Comparison of ENCODE assay signal across 1 cellular context in the genomic region with DNA sequence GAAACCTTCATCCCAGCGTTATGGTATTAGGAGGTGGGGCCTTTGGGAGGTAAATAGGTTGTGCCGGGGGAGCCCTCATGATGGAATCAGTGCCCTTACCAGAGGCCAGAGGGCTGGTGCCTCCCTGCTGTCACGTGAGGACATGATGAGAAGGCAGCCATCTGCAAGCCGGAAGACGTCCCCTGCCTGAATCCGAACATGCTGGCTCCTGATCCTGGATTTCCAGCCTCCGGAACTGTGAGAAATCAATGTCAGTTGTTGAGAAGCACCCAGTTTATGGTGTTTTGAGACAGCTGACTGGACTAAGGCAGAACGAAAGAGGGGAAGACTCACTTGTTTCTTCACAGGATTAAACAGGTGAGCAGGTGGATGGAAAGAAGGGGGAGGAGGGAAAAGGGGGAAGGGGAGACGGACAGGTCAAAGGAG.
TF ChIP-seq lines count a peak whose summit lies in the region.

No MANE protein-coding gene starts in this region.

TF ChIP-seq in K562, 482 proteins besides CTCF, POLR2A, EP300 and RAD21 (continued from another document and continues in another):
- TF ChIP-seq, protein P1, sequence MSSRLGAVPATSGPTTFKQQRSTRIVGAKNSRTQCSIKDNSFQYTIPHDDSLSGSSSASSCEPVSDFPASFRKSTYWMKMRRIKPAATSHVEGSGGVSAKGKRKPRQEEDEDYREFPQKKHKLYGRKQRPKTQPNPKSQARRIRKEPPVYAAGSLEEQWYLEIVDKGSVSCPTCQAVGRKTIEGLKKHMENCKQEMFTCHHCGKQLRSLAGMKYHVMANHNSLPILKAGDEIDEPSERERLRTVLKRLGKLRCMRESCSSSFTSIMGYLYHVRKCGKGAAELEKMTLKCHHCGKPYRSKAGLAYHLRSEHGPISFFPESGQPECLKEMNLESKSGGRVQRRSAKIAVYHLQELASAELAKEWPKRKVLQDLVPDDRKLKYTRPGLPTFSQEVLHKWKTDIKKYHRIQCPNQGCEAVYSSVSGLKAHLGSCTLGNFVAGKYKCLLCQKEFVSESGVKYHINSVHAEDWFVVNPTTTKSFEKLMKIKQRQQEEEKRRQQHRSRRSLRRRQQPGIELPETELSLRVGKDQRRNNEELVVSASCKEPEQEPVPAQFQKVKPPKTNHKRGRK (tag; IDR thresholded peaks at IDR 0.05), result peak; percentile 60
- TF ChIP-seq CCAR2 (IDR thresholded peaks at IDR 0.05; ENCODE audit: low read depth, low read length) (no peak), NBN (IDR thresholded peaks at IDR 0.05; ENCODE audit: low read depth) (peak; percentile 82), ZNF253 (CRISPR knock-in tag; conservative IDR thresholded peaks at IDR 0.05) (no peak), ZNF121 (CRISPR knock-in tag; conservative IDR thresholded peaks at IDR 0.05) (no peak), FUS (optimal IDR thresholded peaks at IDR 0.05; ENCODE audit: low read depth, low read length) (no peak), ZNF239 (CRISPR knock-in tag; IDR thresholded peaks at IDR 0.05) (no peak), CBFA2T3 (IDR thresholded peaks at IDR 0.05) (no peak), CHD1 (IDR thresholded peaks at IDR 0.05; ENCODE audit: low read length) (no peak), E2F3 (CRISPR knock-in tag; IDR thresholded peaks at IDR 0.05) (no peak), JUND (IDR thresholded peaks at IDR 0.05; ENCODE audit: borderline replicate concordance, low read depth, low read length) (no peak), JUND (tag; IDR thresholded peaks at IDR 0.05; ENCODE audit: borderline replicate concordance, low read depth, low read length) (peak; percentile 14; the same call in 1 of the 3 replicates), MXI1 (IDR thresholded peaks at IDR 0.05; ENCODE audit: low read depth, low read length) (peak; percentile 49; the same call in 1 of the 2 replicates), SMARCE1 (IDR thresholded peaks at IDR 0.05) (no peak), GABPA (tag; conservative IDR thresholded peaks at IDR 0.05; ENCODE audit: low read depth) (peak; percentile 72), FOXA3 (CRISPR knock-in tag; conservative IDR thresholded peaks at IDR 0.05 in 1 of 2, IDR thresholded peaks at IDR 0.05 in 1 of 2) (no peak), ELF1 (tag; IDR thresholded peaks at IDR 0.05) (peak; percentile 72), KDM2B (CRISPR knock-in tag; IDR thresholded peaks at IDR 0.05) (no peak), TBL1XR1 (IDR thresholded peaks at IDR 0.05; ENCODE audit: low read length in 2 of 2) (0 out of 4 replicates have a peak, but pooled peaks of 1 of the 2 experiments have one; percentile 14), ESRRA (IDR thresholded peaks at IDR 0.05; ENCODE audit: borderline replicate concordance, low read depth) (peak; percentile 23; the same call in 1 of the 2 replicates), GABPB1 (CRISPR knock-in tag; IDR thresholded peaks at IDR 0.05) (peak; percentile 63; the same call in 1 of the 2 replicates), MEIS2 (IDR thresholded peaks at IDR 0.05; ENCODE audit: partially characterized antibody) (peak; percentile 62)
- TF ChIP-seq, protein P2, sequence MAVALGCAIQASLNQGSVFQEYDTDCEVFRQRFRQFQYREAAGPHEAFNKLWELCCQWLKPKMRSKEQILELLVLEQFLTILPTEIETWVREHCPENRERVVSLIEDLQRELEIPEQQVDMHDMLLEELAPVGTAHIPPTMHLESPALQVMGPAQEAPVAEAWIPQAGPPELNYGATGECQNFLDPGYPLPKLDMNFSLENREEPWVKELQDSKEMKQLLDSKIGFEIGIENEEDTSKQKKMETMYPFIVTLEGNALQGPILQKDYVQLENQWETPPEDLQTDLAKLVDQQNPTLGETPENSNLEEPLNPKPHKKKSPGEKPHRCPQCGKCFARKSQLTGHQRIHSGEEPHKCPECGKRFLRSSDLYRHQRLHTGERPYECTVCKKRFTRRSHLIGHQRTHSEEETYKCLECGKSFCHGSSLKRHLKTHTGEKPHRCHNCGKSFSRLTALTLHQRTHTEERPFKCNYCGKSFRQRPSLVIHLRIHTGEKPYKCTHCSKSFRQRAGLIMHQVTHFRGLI (CRISPR knock-in tag; IDR thresholded peaks at IDR 0.05), result no peak
- TF ChIP-seq, protein P3, sequence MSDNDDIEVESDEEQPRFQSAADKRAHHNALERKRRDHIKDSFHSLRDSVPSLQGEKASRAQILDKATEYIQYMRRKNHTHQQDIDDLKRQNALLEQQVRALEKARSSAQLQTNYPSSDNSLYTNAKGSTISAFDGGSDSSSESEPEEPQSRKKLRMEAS (CRISPR knock-in tag; IDR thresholded peaks at IDR 0.05), result peak; percentile 53; the same call in 1 of the 2 replicates
- TF ChIP-seq, protein P4, sequence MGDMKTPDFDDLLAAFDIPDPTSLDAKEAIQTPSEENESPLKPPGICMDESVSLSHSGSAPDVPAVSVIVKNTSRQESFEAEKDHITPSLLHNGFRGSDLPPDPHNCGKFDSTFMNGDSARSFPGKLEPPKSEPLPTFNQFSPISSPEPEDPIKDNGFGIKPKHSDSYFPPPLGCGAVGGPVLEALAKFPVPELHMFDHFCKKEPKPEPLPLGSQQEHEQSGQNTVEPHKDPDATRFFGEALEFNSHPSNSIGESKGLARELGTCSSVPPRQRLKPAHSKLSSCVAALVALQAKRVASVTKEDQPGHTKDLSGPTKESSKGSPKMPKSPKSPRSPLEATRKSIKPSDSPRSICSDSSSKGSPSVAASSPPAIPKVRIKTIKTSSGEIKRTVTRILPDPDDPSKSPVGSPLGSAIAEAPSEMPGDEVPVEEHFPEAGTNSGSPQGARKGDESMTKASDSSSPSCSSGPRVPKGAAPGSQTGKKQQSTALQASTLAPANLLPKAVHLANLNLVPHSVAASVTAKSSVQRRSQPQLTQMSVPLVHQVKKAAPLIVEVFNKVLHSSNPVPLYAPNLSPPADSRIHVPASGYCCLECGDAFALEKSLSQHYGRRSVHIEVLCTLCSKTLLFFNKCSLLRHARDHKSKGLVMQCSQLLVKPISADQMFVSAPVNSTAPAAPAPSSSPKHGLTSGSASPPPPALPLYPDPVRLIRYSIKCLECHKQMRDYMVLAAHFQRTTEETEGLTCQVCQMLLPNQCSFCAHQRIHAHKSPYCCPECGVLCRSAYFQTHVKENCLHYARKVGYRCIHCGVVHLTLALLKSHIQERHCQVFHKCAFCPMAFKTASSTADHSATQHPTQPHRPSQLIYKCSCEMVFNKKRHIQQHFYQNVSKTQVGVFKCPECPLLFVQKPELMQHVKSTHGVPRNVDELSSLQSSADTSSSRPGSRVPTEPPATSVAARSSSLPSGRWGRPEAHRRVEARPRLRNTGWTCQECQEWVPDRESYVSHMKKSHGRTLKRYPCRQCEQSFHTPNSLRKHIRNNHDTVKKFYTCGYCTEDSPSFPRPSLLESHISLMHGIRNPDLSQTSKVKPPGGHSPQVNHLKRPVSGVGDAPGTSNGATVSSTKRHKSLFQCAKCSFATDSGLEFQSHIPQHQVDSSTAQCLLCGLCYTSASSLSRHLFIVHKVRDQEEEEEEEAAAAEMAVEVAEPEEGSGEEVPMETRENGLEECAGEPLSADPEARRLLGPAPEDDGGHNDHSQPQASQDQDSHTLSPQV (IDR thresholded peaks at IDR 0.05), result peak; percentile 63; the same call in 1 of the 2 replicates
- TF ChIP-seq, protein P5, sequence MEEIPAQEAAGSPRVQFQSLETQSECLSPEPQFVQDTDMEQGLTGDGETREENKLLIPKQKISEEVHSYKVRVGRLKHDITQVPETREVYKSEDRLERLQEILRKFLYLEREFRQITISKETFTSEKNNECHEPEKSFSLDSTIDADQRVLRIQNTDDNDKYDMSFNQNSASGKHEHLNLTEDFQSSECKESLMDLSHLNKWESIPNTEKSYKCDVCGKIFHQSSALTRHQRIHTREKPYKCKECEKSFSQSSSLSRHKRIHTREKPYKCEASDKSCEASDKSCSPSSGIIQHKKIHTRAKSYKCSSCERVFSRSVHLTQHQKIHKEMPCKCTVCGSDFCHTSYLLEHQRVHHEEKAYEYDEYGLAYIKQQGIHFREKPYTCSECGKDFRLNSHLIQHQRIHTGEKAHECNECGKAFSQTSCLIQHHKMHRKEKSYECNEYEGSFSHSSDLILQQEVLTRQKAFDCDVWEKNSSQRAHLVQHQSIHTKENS (CRISPR knock-in tag; IDR thresholded peaks at IDR 0.05), result no peak
- TF ChIP-seq, protein P6, sequence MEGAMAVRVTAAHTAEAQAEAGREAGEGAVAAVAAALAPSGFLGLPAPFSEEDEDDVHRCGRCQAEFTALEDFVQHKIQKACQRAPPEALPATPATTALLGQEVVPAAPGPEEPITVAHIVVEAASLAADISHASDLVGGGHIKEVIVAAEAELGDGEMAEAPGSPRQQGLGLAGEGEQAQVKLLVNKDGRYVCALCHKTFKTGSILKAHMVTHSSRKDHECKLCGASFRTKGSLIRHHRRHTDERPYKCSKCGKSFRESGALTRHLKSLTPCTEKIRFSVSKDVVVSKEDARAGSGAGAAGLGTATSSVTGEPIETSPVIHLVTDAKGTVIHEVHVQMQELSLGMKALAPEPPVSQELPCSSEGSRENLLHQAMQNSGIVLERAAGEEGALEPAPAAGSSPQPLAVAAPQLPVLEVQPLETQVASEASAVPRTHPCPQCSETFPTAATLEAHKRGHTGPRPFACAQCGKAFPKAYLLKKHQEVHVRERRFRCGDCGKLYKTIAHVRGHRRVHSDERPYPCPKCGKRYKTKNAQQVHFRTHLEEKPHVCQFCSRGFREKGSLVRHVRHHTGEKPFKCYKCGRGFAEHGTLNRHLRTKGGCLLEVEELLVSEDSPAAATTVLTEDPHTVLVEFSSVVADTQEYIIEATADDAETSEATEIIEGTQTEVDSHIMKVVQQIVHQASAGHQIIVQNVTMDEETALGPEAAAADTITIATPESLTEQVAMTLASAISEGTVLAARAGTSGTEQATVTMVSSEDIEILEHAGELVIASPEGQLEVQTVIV (CRISPR knock-in tag; IDR thresholded peaks at IDR 0.05; ENCODE audit: borderline replicate concordance), result no peak
- TF ChIP-seq, protein P7, sequence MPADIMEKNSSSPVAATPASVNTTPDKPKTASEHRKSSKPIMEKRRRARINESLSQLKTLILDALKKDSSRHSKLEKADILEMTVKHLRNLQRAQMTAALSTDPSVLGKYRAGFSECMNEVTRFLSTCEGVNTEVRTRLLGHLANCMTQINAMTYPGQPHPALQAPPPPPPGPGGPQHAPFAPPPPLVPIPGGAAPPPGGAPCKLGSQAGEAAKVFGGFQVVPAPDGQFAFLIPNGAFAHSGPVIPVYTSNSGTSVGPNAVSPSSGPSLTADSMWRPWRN (IDR thresholded peaks at IDR 0.05; ENCODE audit: low read depth), result no peak
- TF ChIP-seq, protein P8, sequence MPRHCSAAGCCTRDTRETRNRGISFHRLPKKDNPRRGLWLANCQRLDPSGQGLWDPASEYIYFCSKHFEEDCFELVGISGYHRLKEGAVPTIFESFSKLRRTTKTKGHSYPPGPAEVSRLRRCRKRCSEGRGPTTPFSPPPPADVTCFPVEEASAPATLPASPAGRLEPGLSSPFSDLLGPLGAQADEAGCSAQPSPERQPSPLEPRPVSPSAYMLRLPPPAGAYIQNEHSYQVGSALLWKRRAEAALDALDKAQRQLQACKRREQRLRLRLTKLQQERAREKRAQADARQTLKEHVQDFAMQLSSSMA (CRISPR knock-in tag; IDR thresholded peaks at IDR 0.05), result no peak
- TF ChIP-seq, protein P9, sequence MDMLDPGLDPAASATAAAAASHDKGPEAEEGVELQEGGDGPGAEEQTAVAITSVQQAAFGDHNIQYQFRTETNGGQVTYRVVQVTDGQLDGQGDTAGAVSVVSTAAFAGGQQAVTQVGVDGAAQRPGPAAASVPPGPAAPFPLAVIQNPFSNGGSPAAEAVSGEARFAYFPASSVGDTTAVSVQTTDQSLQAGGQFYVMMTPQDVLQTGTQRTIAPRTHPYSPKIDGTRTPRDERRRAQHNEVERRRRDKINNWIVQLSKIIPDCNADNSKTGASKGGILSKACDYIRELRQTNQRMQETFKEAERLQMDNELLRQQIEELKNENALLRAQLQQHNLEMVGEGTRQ (CRISPR knock-in tag; IDR thresholded peaks at IDR 0.05), result peak; percentile 93
- TF ChIP-seq, protein P10, sequence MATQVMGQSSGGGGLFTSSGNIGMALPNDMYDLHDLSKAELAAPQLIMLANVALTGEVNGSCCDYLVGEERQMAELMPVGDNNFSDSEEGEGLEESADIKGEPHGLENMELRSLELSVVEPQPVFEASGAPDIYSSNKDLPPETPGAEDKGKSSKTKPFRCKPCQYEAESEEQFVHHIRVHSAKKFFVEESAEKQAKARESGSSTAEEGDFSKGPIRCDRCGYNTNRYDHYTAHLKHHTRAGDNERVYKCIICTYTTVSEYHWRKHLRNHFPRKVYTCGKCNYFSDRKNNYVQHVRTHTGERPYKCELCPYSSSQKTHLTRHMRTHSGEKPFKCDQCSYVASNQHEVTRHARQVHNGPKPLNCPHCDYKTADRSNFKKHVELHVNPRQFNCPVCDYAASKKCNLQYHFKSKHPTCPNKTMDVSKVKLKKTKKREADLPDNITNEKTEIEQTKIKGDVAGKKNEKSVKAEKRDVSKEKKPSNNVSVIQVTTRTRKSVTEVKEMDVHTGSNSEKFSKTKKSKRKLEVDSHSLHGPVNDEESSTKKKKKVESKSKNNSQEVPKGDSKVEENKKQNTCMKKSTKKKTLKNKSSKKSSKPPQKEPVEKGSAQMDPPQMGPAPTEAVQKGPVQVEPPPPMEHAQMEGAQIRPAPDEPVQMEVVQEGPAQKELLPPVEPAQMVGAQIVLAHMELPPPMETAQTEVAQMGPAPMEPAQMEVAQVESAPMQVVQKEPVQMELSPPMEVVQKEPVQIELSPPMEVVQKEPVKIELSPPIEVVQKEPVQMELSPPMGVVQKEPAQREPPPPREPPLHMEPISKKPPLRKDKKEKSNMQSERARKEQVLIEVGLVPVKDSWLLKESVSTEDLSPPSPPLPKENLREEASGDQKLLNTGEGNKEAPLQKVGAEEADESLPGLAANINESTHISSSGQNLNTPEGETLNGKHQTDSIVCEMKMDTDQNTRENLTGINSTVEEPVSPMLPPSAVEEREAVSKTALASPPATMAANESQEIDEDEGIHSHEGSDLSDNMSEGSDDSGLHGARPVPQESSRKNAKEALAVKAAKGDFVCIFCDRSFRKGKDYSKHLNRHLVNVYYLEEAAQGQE (CRISPR knock-in tag; IDR thresholded peaks at IDR 0.05; ENCODE audit: low read depth), result no peak
- TF ChIP-seq, protein P11, sequence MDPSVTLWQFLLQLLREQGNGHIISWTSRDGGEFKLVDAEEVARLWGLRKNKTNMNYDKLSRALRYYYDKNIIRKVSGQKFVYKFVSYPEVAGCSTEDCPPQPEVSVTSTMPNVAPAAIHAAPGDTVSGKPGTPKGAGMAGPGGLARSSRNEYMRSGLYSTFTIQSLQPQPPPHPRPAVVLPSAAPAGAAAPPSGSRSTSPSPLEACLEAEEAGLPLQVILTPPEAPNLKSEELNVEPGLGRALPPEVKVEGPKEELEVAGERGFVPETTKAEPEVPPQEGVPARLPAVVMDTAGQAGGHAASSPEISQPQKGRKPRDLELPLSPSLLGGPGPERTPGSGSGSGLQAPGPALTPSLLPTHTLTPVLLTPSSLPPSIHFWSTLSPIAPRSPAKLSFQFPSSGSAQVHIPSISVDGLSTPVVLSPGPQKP (CRISPR knock-in tag; IDR thresholded peaks at IDR 0.05), result no peak
- TF ChIP-seq, protein P12, sequence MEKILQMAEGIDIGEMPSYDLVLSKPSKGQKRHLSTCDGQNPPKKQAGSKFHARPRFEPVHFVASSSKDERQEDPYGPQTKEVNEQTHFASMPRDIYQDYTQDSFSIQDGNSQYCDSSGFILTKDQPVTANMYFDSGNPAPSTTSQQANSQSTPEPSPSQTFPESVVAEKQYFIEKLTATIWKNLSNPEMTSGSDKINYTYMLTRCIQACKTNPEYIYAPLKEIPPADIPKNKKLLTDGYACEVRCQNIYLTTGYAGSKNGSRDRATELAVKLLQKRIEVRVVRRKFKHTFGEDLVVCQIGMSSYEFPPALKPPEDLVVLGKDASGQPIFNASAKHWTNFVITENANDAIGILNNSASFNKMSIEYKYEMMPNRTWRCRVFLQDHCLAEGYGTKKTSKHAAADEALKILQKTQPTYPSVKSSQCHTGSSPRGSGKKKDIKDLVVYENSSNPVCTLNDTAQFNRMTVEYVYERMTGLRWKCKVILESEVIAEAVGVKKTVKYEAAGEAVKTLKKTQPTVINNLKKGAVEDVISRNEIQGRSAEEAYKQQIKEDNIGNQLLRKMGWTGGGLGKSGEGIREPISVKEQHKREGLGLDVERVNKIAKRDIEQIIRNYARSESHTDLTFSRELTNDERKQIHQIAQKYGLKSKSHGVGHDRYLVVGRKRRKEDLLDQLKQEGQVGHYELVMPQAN (IDR thresholded peaks at IDR 0.05; ENCODE audit: borderline replicate concordance), result peak; percentile 69; the same call in 1 of the 2 replicates
